ENCODE assay signal across 11 cellular contexts in genomic region chr12:13981296-13981962, GRCh38. TPM values are rescaled to one million over a fixed set of nuclear protein-coding genes. Genes with fewer than 3 reads are reported as not detected.
DNase-seq lines count a peak whose midpoint lies in the region; ATAC-seq and TF ChIP-seq lines count a peak whose summit lies in the region.
"Had no signal": no experiment of that assay in that cellular context is flagged by ENCODE, and none has a peak within 500 bp of the region (broad histone marks: within the 10 kb centered on the region; RNA-seq: fewer than 3 reads in every experiment).

GRIN2B (minus strand) TSS chr12:13981602; CDS start chr12:13866208, 115,394 bp downstream.

- H3K27me3 ChIP-seq in WERI-Rb-1 (ENCODE audit: insufficient read depth, low read depth, severe bottlenecking), result peaks cover 7% of the 10 kb centered on the region

- H3K4me1 Mint-ChIP-seq in stimulated activated memory B cell treated with anti-CD40 and anti-IgM and Interleukin-4, amounts not matched to agents 10 μg/mL and 1 μg/mL and 100 μg/mL, for 72 hours, result peaks cover 28% of the 10 kb centered on the region
- H3K4me1 Mint-ChIP-seq in activated CD4-positive, alpha-beta memory T cell treated with anti-CD3 and anti-CD28 coated beads, Interleukin-2, amount 10 ng/mL, durations not matched to agents 7 days and 5 days, result peaks cover 8% of the 10 kb centered on the region
- H3K4me1 Mint-ChIP-seq: immature natural killer cell had no signal

- H3K9me3 Mint-ChIP-seq in stimulated activated memory B cell treated with anti-CD40 and anti-IgM and Interleukin-4, amounts not matched to agents 10 μg/mL and 1 μg/mL and 100 μg/mL, for 72 hours, result no peaks in the 10 kb centered on the region
- H3K9me3 Mint-ChIP-seq in activated CD4-positive, alpha-beta memory T cell treated with anti-CD3 and anti-CD28 coated beads, Interleukin-2, amount 10 ng/mL, durations not matched to agents 7 days and 5 days, result no peaks in the 10 kb centered on the region

- H3K27me3 Mint-ChIP-seq in stimulated activated memory B cell treated with anti-CD40 and anti-IgM and Interleukin-4, amounts not matched to agents 10 μg/mL and 1 μg/mL and 100 μg/mL, for 72 hours, result peaks cover 91% of the 10 kb centered on the region
- H3K27me3 Mint-ChIP-seq in activated CD4-positive, alpha-beta memory T cell treated with anti-CD3 and anti-CD28 coated beads, Interleukin-2, amount 10 ng/mL, durations not matched to agents 7 days and 5 days, result peaks cover 48% of the 10 kb centered on the region

- peak; percentile 27 for ATAC-seq in stimulated activated memory B cell treated with anti-CD40 and anti-IgM and Interleukin-4, amounts not matched to agents 10 μg/mL and 1 μg/mL and 100 μg/mL, for 72 hours

- CTCF ChIA-PET in activated CD4-positive, alpha-beta memory T cell treated with anti-CD3 and anti-CD28 coated beads, Interleukin-2, amount 10 ng/mL, durations not matched to agents 7 days and 5 days (lab: Charles Lee), result interaction anchor here (0.9 kb wide), 1 partner anchor 15 kb away, joined by 3 read pairs; no protein-coding TSS in a partner anchor

- H3K27ac Mint-ChIP-seq in stimulated activated memory B cell treated with anti-CD40 and anti-IgM and Interleukin-4, amounts not matched to agents 10 μg/mL and 1 μg/mL and 100 μg/mL, for 72 hours, result no peak within 1 kb of the TSS
- no peak within 1 kb of the TSS for H3K27ac Mint-ChIP-seq in activated CD4-positive, alpha-beta memory T cell treated with anti-CD3 and anti-CD28 coated beads, Interleukin-2, amount 10 ng/mL, durations not matched to agents 7 days and 5 days
- H3K27ac Mint-ChIP-seq: immature natural killer cell had no signal

- peak within 1 kb of the TSS; percentile 77 for H3K4me3 ChIP-seq in WERI-Rb-1 (ENCODE audit: low read depth, low read length)

- peak within 1 kb of the TSS; percentile 68 for H3K4me3 Mint-ChIP-seq in stimulated activated memory B cell treated with anti-CD40 and anti-IgM and Interleukin-4, amounts not matched to agents 10 μg/mL and 1 μg/mL and 100 μg/mL, for 72 hours
- H3K4me3 Mint-ChIP-seq in activated CD4-positive, alpha-beta memory T cell treated with anti-CD3 and anti-CD28 coated beads, Interleukin-2, amount 10 ng/mL, durations not matched to agents 7 days and 5 days, result no peak within 1 kb of the TSS

- DNase-seq in NCI-H446 (lab: John Stamatoyannopoulos, UW) (peak; percentile 23 to 48), NCI-H446 treated with DMSO at 0.1 percent for 48 hours (lab: John Stamatoyannopoulos, UW) (no peak), WERI-Rb-1 (peak; percentile 46), inferior parietal cortex (ENCODE audit: extremely low spot score) (peak; percentile 25), NCI-H2171 (lab: John Stamatoyannopoulos, UW) (no peak)
- no peak for DNase-seq in central memory CD4-positive, alpha-beta T cell
- no peak for DNase-seq in activated CD4-positive, alpha-beta memory T cell treated with anti-CD3 and anti-CD28 coated beads, Interleukin-2, amount 10 ng/mL, durations not matched to agents 7 days and 5 days
- DNase-seq: immature natural killer cell, tibial artery had no signal

- no peaks in the 10 kb centered on the region for H3K36me3 ChIP-seq in WERI-Rb-1
- H3K36me3 ChIP-seq: tibial artery had no signal

- no peak for TF ChIP-seq CTCF in WERI-Rb-1 (IDR thresholded peaks at IDR 0.05; ENCODE audit: low read depth, low read length)

- POLR2A ChIA-PET in activated CD4-positive, alpha-beta memory T cell treated with anti-CD3 and anti-CD28 coated beads, Interleukin-2, amount 10 ng/mL, durations not matched to agents 7 days and 5 days (lab: Charles Lee), result no interaction called here

- no peaks in the 10 kb centered on the region for H3K36me3 Mint-ChIP-seq in stimulated activated memory B cell treated with anti-CD40 and anti-IgM and Interleukin-4, amounts not matched to agents 10 μg/mL and 1 μg/mL and 100 μg/mL, for 72 hours
- peaks cover 4% of the 10 kb centered on the region for H3K36me3 Mint-ChIP-seq in activated CD4-positive, alpha-beta memory T cell treated with anti-CD3 and anti-CD28 coated beads, Interleukin-2, amount 10 ng/mL, durations not matched to agents 7 days and 5 days (ENCODE audit: low read depth)

- no peak within 1 kb of the TSS for H3K27ac ChIP-seq in WERI-Rb-1
- H3K27ac ChIP-seq: tibial artery had no signal

- H3K9me3 ChIP-seq in WERI-Rb-1 (ENCODE audit: severe bottlenecking), result no peaks in the 10 kb centered on the region
- H3K9me3 ChIP-seq: tibial artery had no signal

RNA-seq across cellular contexts. Expression of gene GRIN2B, which starts in this region (rescaled TPM):
- not detected for total RNA-seq in activated CD4-positive, alpha-beta memory T cell treated with anti-CD3 and anti-CD28 coated beads, Interleukin-2, amount 10 ng/mL, durations not matched to agents 7 days and 5 days
- total RNA-seq: activated CD8-positive, alpha-beta memory T cell treated with anti-CD3 and anti-CD28 coated beads for 36 hours had no signal

Comparison
In these comparisons a context has a peak if more than half of its experiments do, and no peak if none do; other contexts are left out.
1. DNase-seq: peak in NCI-H446 (2 of 2), WERI-Rb-1 (single experiment) and inferior parietal cortex (single experiment); none in NCI-H446 treated with DMSO at 0.1 percent for 48 hours (single experiment), central memory CD4-positive, alpha-beta T cell (single experiment), NCI-H2171 (single experiment) and activated CD4-positive, alpha-beta memory T cell treated with anti-CD3 and anti-CD28 coated beads, Interleukin-2, amount 10 ng/mL, durations not matched to agents 7 days and 5 days (single experiment).